19 cellular contexts compared by ENCODE assay signal in the genomic region with DNA sequence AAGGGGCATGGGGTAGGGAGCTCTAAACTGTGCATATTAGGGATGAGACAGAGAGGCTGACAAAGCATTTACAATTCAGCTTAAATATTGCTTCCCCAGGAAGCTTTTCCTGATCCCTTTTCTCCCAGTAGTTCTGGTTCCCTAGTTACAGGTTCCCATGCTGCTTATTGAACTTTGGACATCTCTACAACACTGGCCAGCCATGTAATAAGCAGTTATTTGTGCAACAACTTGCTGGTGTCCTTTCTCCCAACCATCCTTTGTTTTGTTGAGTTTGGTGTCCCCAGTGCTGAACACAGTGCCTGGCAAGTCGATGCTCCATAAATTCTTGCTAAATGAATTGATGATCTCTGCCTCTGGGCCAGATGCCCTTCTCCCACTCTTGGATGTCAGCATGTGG.
"Had no signal": no experiment of that assay in that cellular context is flagged by ENCODE, and none has a peak within 500 bp of the region (broad histone marks: within the 10 kb centered on the region; RNA-seq: fewer than 3 reads in every experiment).

No MANE protein-coding gene starts in this region.

- H3K36me3 ChIP-seq: ovary, spleen, thoracic aorta had no signal

- H3K4me3 ChIP-seq: ovary, spleen, thoracic aorta had no signal

- H3K27ac ChIP-seq: ovary, spleen, thoracic aorta had no signal

- FAIRE-seq: colon, endometrium, islet of Langerhans had no signal

- DNase-seq: activated CD4-positive, alpha-beta T cell treated with anti-CD3 and anti-CD28 coated beads, Interleukin-2, amount 10 ng/mL, durations not matched to agents 7 days and 5 days; activated CD8-positive, alpha-beta memory T cell treated with anti-CD3 and anti-CD28 coated beads, Interleukin-2, amount 50 U/mL, for 4 hours; activated naive CD4-positive, alpha-beta T cell treated with anti-CD3 and anti-CD28 coated beads for 36 hours; activated T-cell treated with anti-CD3 and anti-CD28 coated beads, Interleukin-2, amount 50 U/mL, for 4 hours; anterior cingulate cortex; central memory CD4-positive, alpha-beta T cell; erythroblast; naive thymus-derived CD4-positive, alpha-beta T cell; ovary; spleen; stimulated activated CD4-positive, alpha-beta T cell treated with anti-CD3 and anti-CD28 coated beads, Interleukin-4, amount 100 ng/mL, for 4 hours; T1000 had no signal

- ATAC-seq: activated CD4-positive, CD25-positive, alpha-beta regulatory T cell treated with anti-CD3 and anti-CD28 coated beads, Interleukin-2, amount 50 U/mL, for 24 hours; activated T-cell treated with anti-CD3 and anti-CD28 coated beads, Interleukin-2, amount 50 U/mL, for 4 hours; naive thymus-derived CD4-positive, alpha-beta T cell; sciatic nerve; stimulated activated memory B cell treated with anti-CD40 and anti-IgM and Interleukin-4, amounts not matched to agents 10 μg/mL and 1 μg/mL and 100 μg/mL, for 72 hours had no signal

- H3K27me3 ChIP-seq: ovary had no signal

- H3K9me3 ChIP-seq: ovary, spleen, thoracic aorta had no signal
